Comparison of ENCODE assay signal across 1 cellular context in the genomic region with DNA sequence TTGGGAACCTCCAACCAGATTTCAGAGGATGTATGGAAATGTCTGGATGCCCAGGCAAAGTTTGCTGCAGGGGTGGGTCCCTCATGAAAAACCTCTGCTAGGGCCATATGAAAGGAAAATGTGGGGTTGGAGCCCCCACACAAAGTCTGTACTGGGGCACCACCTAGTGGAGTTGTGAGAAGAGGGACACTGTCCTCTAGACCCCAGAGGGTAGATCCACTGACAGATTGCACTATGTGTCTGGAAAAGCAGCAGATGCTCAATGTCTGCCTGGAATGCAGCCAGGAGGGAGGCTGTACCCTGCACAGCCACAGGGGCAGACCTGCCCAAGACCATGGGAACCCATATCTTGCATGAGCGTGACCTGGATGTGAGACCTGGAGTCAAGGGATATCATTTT.
TF ChIP-seq lines count a peak whose summit lies in the region.

No MANE protein-coding gene starts in this region.

TF ChIP-seq in GM23338, 12 proteins besides CTCF, POLR2A, EP300 and RAD21 (continued from another document):
- TF ChIP-seq POLR2AphosphoS5 (IDR thresholded peaks at IDR 0.05; ENCODE audit: low read depth): no peak
- TF ChIP-seq, protein P1, sequence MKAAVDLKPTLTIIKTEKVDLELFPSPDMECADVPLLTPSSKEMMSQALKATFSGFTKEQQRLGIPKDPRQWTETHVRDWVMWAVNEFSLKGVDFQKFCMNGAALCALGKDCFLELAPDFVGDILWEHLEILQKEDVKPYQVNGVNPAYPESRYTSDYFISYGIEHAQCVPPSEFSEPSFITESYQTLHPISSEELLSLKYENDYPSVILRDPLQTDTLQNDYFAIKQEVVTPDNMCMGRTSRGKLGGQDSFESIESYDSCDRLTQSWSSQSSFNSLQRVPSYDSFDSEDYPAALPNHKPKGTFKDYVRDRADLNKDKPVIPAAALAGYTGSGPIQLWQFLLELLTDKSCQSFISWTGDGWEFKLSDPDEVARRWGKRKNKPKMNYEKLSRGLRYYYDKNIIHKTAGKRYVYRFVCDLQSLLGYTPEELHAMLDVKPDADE (IDR thresholded peaks at IDR 0.05): no peak
- TF ChIP-seq EZH2 (IDR thresholded peaks at IDR 0.05; ENCODE audit: low read depth, unreplicated experiment): no peak
- no peak for TF ChIP-seq NANOG (IDR thresholded peaks at IDR 0.05; ENCODE audit: borderline replicate concordance)
- no peak for TF ChIP-seq STAT1 (IDR thresholded peaks at IDR 0.05; ENCODE audit: unreplicated experiment)
TF ChIP-seq in GM23338: peak in this region for 0.
